8 cellular contexts compared by ENCODE assay signal in genomic region chr4:56435001-56435747, GRCh38. TPM values are rescaled to one million over a fixed set of nuclear protein-coding genes. Genes with fewer than 3 reads are reported as not detected.
DNase-seq lines count a peak whose midpoint lies in the region; ATAC-seq, FAIRE-seq and TF ChIP-seq lines count a peak whose summit lies in the region.

PPAT (minus strand) TSS chr4:56435615; CDS start chr4:56435477, 138 bp downstream.

- intact Hi-C loops in HepG2 (cut with micrococcal nuclease; ENCODE audit: unreplicated experiment): loop anchor here (1.0 to 5.0 kb wide), 3 partner anchors 48 to 542 kb away; partner anchors contain the start of genes AASDH, NOA1, POLR2B and REST

- BruUV-seq in HepG2 (replicated peaks; lab: Mats Ljungman, UMichigan): no TSS peak

- H3K4me1 ChIP-seq in BLaER1 treated with 17β-estradiol and CSF1 and Interleukin-3, amounts not matched to agents 10 nM and 100 nM: peaks cover 33 to 54% (median 43%) of the 10 kb centered on the region in 10 experiments
- H3K4me1 ChIP-seq in HepG2 (ENCODE audit: insufficient read depth, low read length): peaks cover 48% of the 10 kb centered on the region

- in situ Hi-C loops in HepG2 (cut with HindIII; ENCODE audit: extremely low pct_ligation_motif_present, low pct_unique_long_range_greater_than_20kb): no loop called here

- peak; percentile 75 for ATAC-seq in HG03460 (IDR thresholded peaks at IDR 0.05; ENCODE audit: unreplicated experiment)
- ATAC-seq in HepG2: peak; percentile 90

- no peaks in the 10 kb centered on the region for H3K9me3 ChIP-seq in BLaER1 treated with 17β-estradiol and CSF1 and Interleukin-3, amounts not matched to agents 10 nM and 100 nM (replicated peaks in 1 of 11)
- no peaks in the 10 kb centered on the region for H3K9me3 ChIP-seq in HepG2 (ENCODE audit: low read length)

- peak within 1 kb of the TSS; percentile 82 to 90 (median 85) for H3K4me3 ChIP-seq in BLaER1 treated with 17β-estradiol and CSF1 and Interleukin-3, amounts not matched to agents 10 nM and 100 nM
- peak within 1 kb of the TSS; percentile 75 to 92 (median 80) for H3K4me3 ChIP-seq in HepG2 (replicated peaks in 1 of 3; ENCODE audit: insufficient read depth in 1 of 3, low read depth in 2 of 3, low read length in 3 of 3)

- peaks cover 0 to 36% (median 13%) of the 10 kb centered on the region in 11 experiments; a peak in 12 of 22 replicates for H3K36me3 ChIP-seq in BLaER1 treated with 17β-estradiol and CSF1 and Interleukin-3, amounts not matched to agents 10 nM and 100 nM
- H3K36me3 ChIP-seq in HepG2 (replicated peaks in 1 of 2; ENCODE audit: control insufficient read depth in 1 of 2, insufficient read depth in 2 of 2, low read length in 2 of 2): peaks cover 0 to 8% of the 10 kb centered on the region in 2 experiments; a peak in 1 of 5 replicates

- peak within 1 kb of the TSS; percentile 84 for H2AFZ ChIP-seq in HepG2 (ENCODE audit: low read length)

- TF ChIP-seq CTCF in HepG2 (CRISPR knock-in tag; IDR thresholded peaks at IDR 0.05): peak; percentile 62

- H3K27ac ChIP-seq in BLaER1 treated with 17β-estradiol and CSF1 and Interleukin-3, amounts not matched to agents 10 nM and 100 nM: peak within 1 kb of the TSS; percentile 53 to 97 (median 93)
- H3K27ac ChIP-seq in HepG2 (ENCODE audit: extremely low read length, insufficient read depth, low read length): peak within 1 kb of the TSS; percentile 98

- TF ChIP-seq EP300 in HepG2 (IDR thresholded peaks at IDR 0.05; ENCODE audit: low read depth in 2 of 2, low read length in 2 of 2) (no peak), HepG2 (CRISPR knock-in tag; IDR thresholded peaks at IDR 0.05; ENCODE audit: borderline replicate concordance) (no peak)

- CTCF ChIA-PET in HepG2 (lab: Yijun Ruan, JAX; ENCODE audit: low intra/inter-chr PET ratio, low total read pairs): no interaction called here

- H3K27me3 ChIP-seq in BLaER1 treated with 17β-estradiol and CSF1 and Interleukin-3, amounts not matched to agents 10 nM and 100 nM: no peaks in the 10 kb centered on the region
- H3K27me3 ChIP-seq in HepG2 (ENCODE audit: control insufficient read depth in 1 of 2, insufficient read depth in 2 of 2, low read length in 2 of 2): no peaks in the 10 kb centered on the region; a peak in 1 of 5 replicates

- POLR2A ChIA-PET in HepG2 (lab: Yijun Ruan, JAX): interaction anchor here (0.5 to 4.9 kb wide), 17 partner anchors 9 to 543 kb away, joined by 3 to 67 read pairs (median 8); partner anchors contain the start of genes AASDH, CEP135, NOA1 and POLR2B

- peak within 1 kb of the TSS; percentile 81 to 98 (median 93) for H3K9ac ChIP-seq in BLaER1 treated with 17β-estradiol and CSF1 and Interleukin-3, amounts not matched to agents 10 nM and 100 nM
- H3K9ac ChIP-seq in HepG2 (ENCODE audit: insufficient read depth, low read depth, low read length): peak within 1 kb of the TSS; percentile 92

- FAIRE-seq in HepG2 (lab: Jason Lieb, UNC): no peak

- peak in 1 of 2 experiments; percentile 83; a peak in 2 of 4 replicates for TF ChIP-seq POLR2A in HepG2 (IDR thresholded peaks at IDR 0.05; ENCODE audit: insufficient read depth in 1 of 2, low read depth in 2 of 2, low read length in 2 of 2)

- H3K4me2 ChIP-seq in BLaER1 treated with 17β-estradiol and CSF1 and Interleukin-3, amounts not matched to agents 10 nM and 100 nM: peak within 1 kb of the TSS; percentile 72 to 94 (median 89)
- H3K4me2 ChIP-seq in HepG2 (ENCODE audit: low read depth, low read length): peak within 1 kb of the TSS; percentile 89

- H4K20me1 ChIP-seq in BLaER1 treated with 17β-estradiol and CSF1 and Interleukin-3, amounts not matched to agents 10 nM and 100 nM: peaks cover 0 to 83% (median 75%) of the 10 kb centered on the region in 11 experiments; a peak in 18 of 22 replicates
- H4K20me1 ChIP-seq in HepG2 (ENCODE audit: insufficient read depth, low read length): peaks cover 36% of the 10 kb centered on the region

- WGBS in HepG2 (ENCODE audit: low lambda C conversion rate): 0% methylated on average over 7 of the region's 62 CpGs

- H3K79me2 ChIP-seq in HepG2 (ENCODE audit: insufficient read depth, low read length): peaks cover 84% of the 10 kb centered on the region

- no peak for TF ChIP-seq RAD21 in HepG2 (CRISPR knock-in tag; IDR thresholded peaks at IDR 0.05)

- peak; percentile 68 for DNase-seq in GM19240 (ENCODE audit: insufficient read length, low spot score)
- DNase-seq in NCI-H748 treated with DMSO at 0.1 percent for 48 hours (lab: John Stamatoyannopoulos, UW): peak; percentile 87
- peak; percentile 97 for DNase-seq in activated CD4-positive, alpha-beta T cell treated with anti-CD3 and anti-CD28 coated beads, Interleukin-2, amount 50 U/mL, for 24 hours (ENCODE audit: low read depth in 1 of 2, low spot score in 1 of 2)
- DNase-seq in dedifferentiated amniotic fluid mesenchymal stem cell (ENCODE audit: extremely low spot score): peak; percentile 96
- peak; percentile 93 for DNase-seq in HepG2 (ENCODE audit: low spot score)
- DNase-seq in stimulated activated CD4-positive, alpha-beta T cell treated with anti-CD3 and anti-CD28 coated beads, Interleukin-4, amount 100 ng/mL, for 4 hours: peak; percentile 97 to 99

TF ChIP-seq in HepG2, 621 proteins besides CTCF, POLR2A, EP300 and RAD21 (continues in another document):
- TF ChIP-seq ZFP90 (CRISPR knock-in tag; IDR thresholded peaks at IDR 0.05; ENCODE audit: borderline replicate concordance): peak; percentile 84
- TF ChIP-seq JUN (CRISPR knock-in tag; IDR thresholded peaks at IDR 0.05): no peak; the same call in 1 of the 2 replicates
- no peak for TF ChIP-seq STAG1 (CRISPR knock-in tag; IDR thresholded peaks at IDR 0.05)
- peak; percentile 91 for TF ChIP-seq ZNF430 (CRISPR knock-in tag; IDR thresholded peaks at IDR 0.05)
- TF ChIP-seq EHMT2 (IDR thresholded peaks at IDR 0.05; ENCODE audit: borderline replicate concordance, low read depth, low read length): no peak
- TF ChIP-seq ZNF101 (CRISPR knock-in tag; IDR thresholded peaks at IDR 0.05; ENCODE audit: borderline replicate concordance, low read depth): no peak
- no peak for TF ChIP-seq STAT5B (CRISPR knock-in tag; IDR thresholded peaks at IDR 0.05)
- TF ChIP-seq ZNF547 (CRISPR knock-in tag; IDR thresholded peaks at IDR 0.05): peak; percentile 81; the same call in 1 of the 2 replicates
- TF ChIP-seq ZSCAN31 (CRISPR knock-in tag; IDR thresholded peaks at IDR 0.05; ENCODE audit: low read depth): peak; percentile 69
- peak; percentile 46 for TF ChIP-seq TEAD3 (CRISPR knock-in tag; optimal IDR thresholded peaks at IDR 0.05; ENCODE audit: borderline replicate concordance)
- peak; percentile 54; the same call in 1 of the 2 replicates for TF ChIP-seq ARID2 (CRISPR knock-in tag; IDR thresholded peaks at IDR 0.05; ENCODE audit: borderline replicate concordance)
- TF ChIP-seq PAXIP1 (CRISPR knock-in tag; conservative IDR thresholded peaks at IDR 0.05): 0 out of 2 replicates have a peak, but pooled peaks have one; percentile 25

RNA-seq across cellular contexts. Expression of gene PPAT, which starts in this region (rescaled TPM):
- total RNA-seq in HepG2 (2016; rRNA removed; fragmentation: Illumina TruSeq; extraction: Trizol): 62.6 and 98.4 TPM in 2 replicates
- 5.3 and 7.1 TPM in 2 replicates for total RNA-seq in HepG2 (2016; cell fraction: cytosol; rRNA removed; fragmentation: Illumina TruSeq; extraction: Trizol; ENCODE audit: low read depth)
- total RNA-seq in HepG2 (2016; cell fraction: insoluble cytoplasmic fraction; rRNA removed; fragmentation: Illumina TruSeq; extraction: Trizol): 59.7 and 95.9 TPM in 2 replicates
- 19.1 and 23.2 TPM in 2 replicates for total RNA-seq in HepG2 (2016; cell fraction: membrane; rRNA removed; fragmentation: Illumina TruSeq; extraction: Trizol)
- 44.4 and 47.9 TPM in 2 replicates for total RNA-seq in HepG2 (2016; cell fraction: nucleus; rRNA removed; fragmentation: Illumina TruSeq; extraction: Trizol)
- polyA plus RNA-seq in HepG2 (2011; rRNA removed): 13.7 and 16.9 TPM in 2 replicates
- 6.9 and 9.4 TPM in 2 replicates for polyA plus RNA-seq in HepG2 (2011; cell fraction: cytosol; rRNA removed)
- 5.9 and 6.3 TPM in 2 replicates for polyA plus RNA-seq in HepG2 (2011; cell fraction: nucleus; rRNA removed)
- polyA plus RNA-seq in HepG2 (2012): 21.9 and 23.3 TPM in 2 replicates
- 1.6 and 1.8 TPM in 2 replicates for polyA plus RNA-seq in HepG2 (2016; cell fraction: cytosol; fragmentation: Illumina TruSeq; extraction: Trizol; ENCODE audit: low read depth)
- 64.9 and 70.4 TPM in 2 replicates for polyA plus RNA-seq in HepG2 (2016; cell fraction: insoluble cytoplasmic fraction; fragmentation: Illumina TruSeq; extraction: Trizol; ENCODE audit: low read depth)
- polyA plus RNA-seq in HepG2 (2016; cell fraction: membrane; fragmentation: Illumina TruSeq; extraction: Trizol; ENCODE audit: low read depth): 6.4 and 7.7 TPM in 2 replicates
- 39.8 and 45.4 TPM in 2 replicates for polyA plus RNA-seq in HepG2 (2016; cell fraction: nucleus; fragmentation: Illumina TruSeq; extraction: Trizol; ENCODE audit: insufficient read depth, low read depth)
- polyA minus RNA-seq in HepG2 (2011; rRNA and poly(A)+ RNA removed; ENCODE audit: low replicate concordance): 16.1 and 21.7 TPM in 2 replicates
- polyA minus RNA-seq in HepG2 (2011; cell fraction: cytosol; rRNA and poly(A)+ RNA removed): 11.9 and 16.3 TPM in 2 replicates
- 25.0 and 29.1 TPM in 2 replicates for polyA minus RNA-seq in HepG2 (2011; cell fraction: nucleus; rRNA and poly(A)+ RNA removed)

Comparison
In these comparisons a context has a peak if more than half of its experiments do, and no peak if none do; other contexts are left out.
1. Peak in every context shown above with its lines: DNase-seq, ATAC-seq, H3K4me3 ChIP-seq and H3K27ac ChIP-seq.